ENCODE assay signal across 8 cellular contexts in the genomic region with DNA sequence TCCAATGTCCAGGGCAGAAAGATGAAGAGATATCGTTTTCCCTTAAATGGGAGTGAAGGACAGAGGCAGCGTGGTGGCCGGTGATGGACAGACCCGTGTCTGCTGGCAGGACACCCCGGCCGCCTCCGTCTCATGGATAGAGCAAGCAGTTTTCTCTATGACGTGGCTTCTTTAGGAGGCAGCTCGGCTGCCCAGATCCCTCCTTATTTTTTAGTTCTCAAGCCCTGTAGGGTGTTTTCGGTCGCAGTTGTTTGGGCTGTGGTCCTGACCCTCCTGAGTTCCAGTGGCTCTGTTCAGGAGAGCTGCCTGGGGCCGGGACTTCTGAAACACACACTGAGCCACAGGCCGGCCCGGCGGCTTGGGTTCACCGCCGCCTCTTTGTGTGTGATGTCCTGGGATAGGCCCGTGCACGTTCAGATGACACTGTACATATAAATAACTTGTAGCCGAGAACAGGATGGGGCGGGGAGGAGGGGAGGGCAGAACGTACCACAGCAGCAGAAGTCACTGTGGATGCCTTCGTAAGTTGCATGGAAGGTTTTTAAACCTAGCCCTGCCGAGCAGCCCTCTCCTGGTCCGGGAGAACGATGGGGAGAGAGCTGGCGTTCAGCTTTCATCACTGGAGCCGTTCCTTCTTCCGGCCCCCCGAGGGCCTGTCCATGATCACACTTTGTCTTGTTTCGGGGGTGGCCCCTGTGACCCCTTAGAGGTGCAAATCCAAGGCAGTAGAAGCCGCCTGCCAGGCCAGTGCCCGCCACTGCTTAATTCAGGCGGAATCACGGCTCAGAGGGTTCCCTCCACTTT.
A peak's percentile ranks its signal among the peaks of the same experiment; 100 is the strongest.
DNase-seq lines count a peak whose midpoint lies in the region; ATAC-seq and TF ChIP-seq lines count a peak whose summit lies in the region.

No MANE protein-coding gene starts in this region.

- no peaks in the 10 kb centered on the region for H3K9me3 Mint-ChIP-seq in natural killer cell treated with Interleukin-12 subunit alpha and Interleukin-12 subunit beta and Interleukin-15 and Interleukin-18, amount 100 ng/mL, for 72 hours
- no peaks in the 10 kb centered on the region for H3K9me3 Mint-ChIP-seq in progenitor cell of endocrine pancreas (ENCODE audit: low read depth)

- TF ChIP-seq CTCF in GM10266 (IDR thresholded peaks at IDR 0.05; ENCODE audit: control insufficient read depth, insufficient read depth, low read depth, missing control alignments) = no peak
- TF ChIP-seq CTCF in progenitor cell of endocrine pancreas (IDR thresholded peaks at IDR 0.05; ENCODE audit: unreplicated experiment) = no peak

- peak overlapping the region; percentile 79 to 92 for H3K27ac Mint-ChIP-seq in natural killer cell treated with Interleukin-12 subunit alpha and Interleukin-12 subunit beta and Interleukin-15 and Interleukin-18, amount 100 ng/mL, for 72 hours
- H3K27ac Mint-ChIP-seq in progenitor cell of endocrine pancreas = no peak overlapping the region

- peak; percentile 50 for ATAC-seq in HG03025 (IDR thresholded peaks at IDR 0.05; ENCODE audit: low FRiP score, unreplicated experiment)
- ATAC-seq in natural killer cell treated with Interleukin-12 subunit alpha and Interleukin-12 subunit beta and Interleukin-15 and Interleukin-18, amount 100 ng/mL, for 72 hours = peak; percentile 53 to 57

- DNase-seq in GM10266 (ENCODE audit: extremely low spot score) (peak; percentile 47), NCI-H1930 (lab: John Stamatoyannopoulos, UW) (no peak), progenitor cell of endocrine pancreas (ENCODE audit: low spot score, unreplicated experiment) (no peak), inferior parietal cortex (ENCODE audit: extremely low spot score) (no peak)
- DNase-seq in activated CD4-positive, alpha-beta T cell treated with anti-CD3 and anti-CD28 coated beads for 1 hour = peak; percentile 24
- DNase-seq in effector CD4-positive, alpha-beta T cell = peak; percentile 42
- no peak for DNase-seq in natural killer cell treated with Interleukin-12 subunit alpha and Interleukin-12 subunit beta and Interleukin-15 and Interleukin-18, amount 100 ng/mL, for 72 hours (ENCODE audit: low spot score)

- peaks cover 19 to 22% of the 10 kb centered on the region in 2 donors for H3K4me1 Mint-ChIP-seq in natural killer cell treated with Interleukin-12 subunit alpha and Interleukin-12 subunit beta and Interleukin-15 and Interleukin-18, amount 100 ng/mL, for 72 hours (ENCODE audit: low read depth in 2 of 2)
- peaks cover 10% of the 10 kb centered on the region for H3K4me1 Mint-ChIP-seq in progenitor cell of endocrine pancreas (ENCODE audit: low read depth)

- no peaks in the 10 kb centered on the region for H3K27me3 Mint-ChIP-seq in natural killer cell treated with Interleukin-12 subunit alpha and Interleukin-12 subunit beta and Interleukin-15 and Interleukin-18, amount 100 ng/mL, for 72 hours
- H3K27me3 Mint-ChIP-seq in progenitor cell of endocrine pancreas = peaks cover 29% of the 10 kb centered on the region

- H3K4me3 Mint-ChIP-seq in natural killer cell treated with Interleukin-12 subunit alpha and Interleukin-12 subunit beta and Interleukin-15 and Interleukin-18, amount 100 ng/mL, for 72 hours = peak overlapping the region; percentile 73
- no peak overlapping the region for H3K4me3 Mint-ChIP-seq in progenitor cell of endocrine pancreas (ENCODE audit: low read depth)

- no peaks in the 10 kb centered on the region for H3K36me3 Mint-ChIP-seq in natural killer cell treated with Interleukin-12 subunit alpha and Interleukin-12 subunit beta and Interleukin-15 and Interleukin-18, amount 100 ng/mL, for 72 hours
- no peaks in the 10 kb centered on the region for H3K36me3 Mint-ChIP-seq in progenitor cell of endocrine pancreas (ENCODE audit: insufficient read depth)

Comparison
In these comparisons a context has a peak if more than half of its experiments do, and no peak if none do; other contexts are left out.
1. DNase-seq: peak in GM10266 (single experiment), activated CD4-positive, alpha-beta T cell treated with anti-CD3 and anti-CD28 coated beads for 1 hour (single experiment) and effector CD4-positive, alpha-beta T cell (single experiment); none in natural killer cell treated with Interleukin-12 subunit alpha and Interleukin-12 subunit beta and Interleukin-15 and Interleukin-18, amount 100 ng/mL, for 72 hours (single experiment), NCI-H1930 (0 of 2), progenitor cell of endocrine pancreas (single experiment) and inferior parietal cortex (single experiment).